1 cellular context compared by ENCODE assay signal in genomic region chr19:6610934-6611370, GRCh38.
TF ChIP-seq lines count a peak whose summit lies in the region.

No MANE protein-coding gene starts in this region.

TF ChIP-seq in IMR-90, 13 proteins besides CTCF, POLR2A, EP300 and RAD21:
- TF ChIP-seq SMC3 (IDR thresholded peaks at IDR 0.05; ENCODE audit: low read depth, low read length) (no peak), CHD1 (IDR thresholded peaks at IDR 0.05; ENCODE audit: low read depth, low read length) (no peak), MAFK (IDR thresholded peaks at IDR 0.05; ENCODE audit: low read depth, low read length) (no peak), CEBPB (IDR thresholded peaks at IDR 0.05; ENCODE audit: low read depth, low read length) (no peak)
